Comparison of ENCODE assay signal across 16 cellular contexts in genomic region chr3:61724183-61724582, GRCh38.
DNase-seq lines count a peak whose midpoint lies in the region; ATAC-seq, FAIRE-seq and TF ChIP-seq lines count a peak whose summit lies in the region.
"Had no signal": no experiment of that assay in that cellular context is flagged by ENCODE, and none has a peak within 500 bp of the region (broad histone marks: within the 10 kb centered on the region; RNA-seq: fewer than 3 reads in every experiment).

No MANE protein-coding gene starts in this region.

- no peaks in the 10 kb centered on the region for H3K27me3 ChIP-seq in HepG2 (ENCODE audit: control insufficient read depth in 1 of 2, insufficient read depth in 2 of 2, low read length in 2 of 2)
- no peaks in the 10 kb centered on the region for H3K27me3 ChIP-seq in right lobe of liver
- H3K27me3 ChIP-seq in colonic mucosa, result no peaks in the 10 kb centered on the region
- H3K27me3 ChIP-seq: BLaER1 treated with 17β-estradiol and CSF1 and Interleukin-3, amounts not matched to agents 10 nM and 100 nM had no signal

- H3K36me3 Mint-ChIP-seq in glutamatergic neuron (ENCODE audit: unreplicated experiment), result no peaks in the 10 kb centered on the region
- H3K36me3 Mint-ChIP-seq: naive thymus-derived CD4-positive, alpha-beta T cell had no signal

- WGBS in HepG2 (ENCODE audit: low lambda C conversion rate), result 45% methylated on average over 2 of the region's 2 CpGs
- WGBS in right lobe of liver (ENCODE audit: insufficient coverage, low coverage, low lambda C conversion rate, missing lambda C conversion rate), result 56% methylated on average over 2 of the region's 2 CpGs

- intact Hi-C loops in HepG2 (cut with micrococcal nuclease; ENCODE audit: unreplicated experiment) (no loop called here), right lobe of liver (cut with DNase I) (no loop called here), colonic mucosa (cut with DNase I) (no loop called here)

- H3K4me1 ChIP-seq in HepG2 (ENCODE audit: insufficient read depth, low read length) (peaks cover 57% of the 10 kb centered on the region), right lobe of liver (peaks cover 0 to 13% (median 0%) of the 10 kb centered on the region in 4 donors), colonic mucosa (no peaks in the 10 kb centered on the region)
- H3K4me1 ChIP-seq: prostate gland had no signal

- TF ChIP-seq POLR2A in HepG2 (IDR thresholded peaks at IDR 0.05; ENCODE audit: insufficient read depth in 1 of 2, low read depth in 2 of 2, low read length in 2 of 2), result no peak
- no peak for TF ChIP-seq POLR2A in right lobe of liver (IDR thresholded peaks at IDR 0.05)

- no TSS peak for BruUV-seq in HepG2 (replicated peaks; lab: Mats Ljungman, UMichigan)

- H3K4me2 ChIP-seq in HepG2 (ENCODE audit: low read depth, low read length), result no peak overlapping the region
- H3K4me2 ChIP-seq: BLaER1 treated with 17β-estradiol and CSF1 and Interleukin-3, amounts not matched to agents 10 nM and 100 nM had no signal

- H3K27me3 Mint-ChIP-seq in glutamatergic neuron (ENCODE audit: unreplicated experiment), result peaks cover 2% of the 10 kb centered on the region
- H3K27me3 Mint-ChIP-seq: activated B cell treated with CpG ODN at 0.5 μM for 24 hours had no signal

- H3K4me1 Mint-ChIP-seq in glutamatergic neuron (ENCODE audit: low read depth, unreplicated experiment), result peaks cover 24% of the 10 kb centered on the region
- H3K4me1 Mint-ChIP-seq: activated B cell treated with CpG ODN at 0.5 μM for 24 hours; naive thymus-derived CD4-positive, alpha-beta T cell had no signal

- no peaks in the 10 kb centered on the region for H3K36me3 ChIP-seq in HepG2 (replicated peaks in 1 of 2; ENCODE audit: control insufficient read depth in 1 of 2, insufficient read depth in 2 of 2, low read length in 2 of 2)
- H3K36me3 ChIP-seq in right lobe of liver, result no peaks in the 10 kb centered on the region
- no peaks in the 10 kb centered on the region for H3K36me3 ChIP-seq in colonic mucosa
- H3K36me3 ChIP-seq: BLaER1 treated with 17β-estradiol and CSF1 and Interleukin-3, amounts not matched to agents 10 nM and 100 nM; prostate gland had no signal

- DNase-seq in HepG2 (ENCODE audit: low spot score), result no peak
- no peak for DNase-seq in right lobe of liver
- no peak for DNase-seq in glutamatergic neuron
- no peak for DNase-seq in NCI-H2107 treated with DMSO at 0.1 percent for 48 hours (lab: John Stamatoyannopoulos, UW; ENCODE audit: unreplicated experiment)
- DNase-seq in colonic mucosa, result no peak
- no peak for DNase-seq in NCI-H345 (lab: John Stamatoyannopoulos, UW)
- DNase-seq: activated B cell treated with CpG ODN at 0.5 μM for 24 hours; activated effector memory CD4-positive, alpha-beta T cell treated with Interleukin-2 at 50 U/mL for 16 hours; DMS79; naive thymus-derived CD4-positive, alpha-beta T cell had no signal

- TF ChIP-seq RAD21 in HepG2 (CRISPR knock-in tag; IDR thresholded peaks at IDR 0.05), result no peak

- TF ChIP-seq CTCF in HepG2 (CRISPR knock-in tag; IDR thresholded peaks at IDR 0.05) (no peak), right lobe of liver (IDR thresholded peaks at IDR 0.05) (no peak), glutamatergic neuron (IDR thresholded peaks at IDR 0.05; ENCODE audit: partially characterized antibody, unreplicated experiment) (no peak), colonic mucosa (IDR thresholded peaks at IDR 0.05) (no peak)

- no peak overlapping the region for H2AFZ ChIP-seq in HepG2 (ENCODE audit: low read length)

- CTCF ChIA-PET in HepG2 (lab: Yijun Ruan, JAX; ENCODE audit: low intra/inter-chr PET ratio, low total read pairs), result no interaction called here

- H3K27ac ChIP-seq in HepG2 (ENCODE audit: extremely low read length, insufficient read depth, low read length) (no peak overlapping the region), right lobe of liver (no peak overlapping the region), colonic mucosa (no peak overlapping the region)
- H3K27ac ChIP-seq: 22Rv1; BLaER1 treated with 17β-estradiol and CSF1 and Interleukin-3, amounts not matched to agents 10 nM and 100 nM; prostate gland had no signal

- H3K9ac ChIP-seq in HepG2 (ENCODE audit: insufficient read depth, low read depth, low read length) (no peak overlapping the region), colonic mucosa (ENCODE audit: low read depth in 2 of 2, low read length in 2 of 2) (no peak overlapping the region)
- H3K9ac ChIP-seq: BLaER1 treated with 17β-estradiol and CSF1 and Interleukin-3, amounts not matched to agents 10 nM and 100 nM had no signal

- H3K4me3 Mint-ChIP-seq in glutamatergic neuron (ENCODE audit: unreplicated experiment), result no peak overlapping the region
- H3K4me3 Mint-ChIP-seq: activated B cell treated with CpG ODN at 0.5 μM for 24 hours; naive thymus-derived CD4-positive, alpha-beta T cell had no signal

- H3K9me3 Mint-ChIP-seq in glutamatergic neuron (ENCODE audit: unreplicated experiment), result peaks cover 4% of the 10 kb centered on the region
- H3K9me3 Mint-ChIP-seq: activated B cell treated with CpG ODN at 0.5 μM for 24 hours had no signal

- no peaks in the 10 kb centered on the region for H4K20me1 ChIP-seq in HepG2 (ENCODE audit: insufficient read depth, low read length)

- FAIRE-seq in HepG2 (lab: Jason Lieb, UNC), result no peak
- FAIRE-seq: frontal cortex had no signal

- no peak for ATAC-seq in HepG2
- ATAC-seq in right lobe of liver, result no peak
- ATAC-seq in GM21825 (IDR thresholded peaks at IDR 0.05; ENCODE audit: unreplicated experiment), result peak; percentile 66
- peak; percentile 48 for ATAC-seq in HG03103 (IDR thresholded peaks at IDR 0.05; ENCODE audit: low read depth, unreplicated experiment)
- ATAC-seq: naive thymus-derived CD4-positive, alpha-beta T cell had no signal

- H3K9me3 ChIP-seq in HepG2 (ENCODE audit: low read length), result no peaks in the 10 kb centered on the region
- no peaks in the 10 kb centered on the region for H3K9me3 ChIP-seq in right lobe of liver
- no peaks in the 10 kb centered on the region for H3K9me3 ChIP-seq in colonic mucosa
- H3K9me3 ChIP-seq: prostate gland had no signal

- no peak overlapping the region for H3K27ac Mint-ChIP-seq in glutamatergic neuron (ENCODE audit: unreplicated experiment)
- H3K27ac Mint-ChIP-seq: activated B cell treated with CpG ODN at 0.5 μM for 24 hours; naive thymus-derived CD4-positive, alpha-beta T cell had no signal

- POLR2A ChIA-PET in HepG2 (lab: Yijun Ruan, JAX), result no interaction called here

- no peak overlapping the region for H3K4me3 ChIP-seq in HepG2 (replicated peaks in 1 of 3; ENCODE audit: insufficient read depth in 1 of 3, low read depth in 2 of 3, low read length in 3 of 3)
- no peak overlapping the region for H3K4me3 ChIP-seq in right lobe of liver
- H3K4me3 ChIP-seq in colonic mucosa, result no peak overlapping the region
- H3K4me3 ChIP-seq: BLaER1 treated with 17β-estradiol and CSF1 and Interleukin-3, amounts not matched to agents 10 nM and 100 nM; prostate gland had no signal

- in situ Hi-C loops in HepG2 (cut with HindIII; ENCODE audit: extremely low pct_ligation_motif_present, low pct_unique_long_range_greater_than_20kb), result no loop called here

- TF ChIP-seq EP300 in HepG2 (IDR thresholded peaks at IDR 0.05; ENCODE audit: low read depth in 2 of 2, low read length in 2 of 2) (no peak), HepG2 (CRISPR knock-in tag; IDR thresholded peaks at IDR 0.05; ENCODE audit: borderline replicate concordance) (no peak)

- H3K79me2 ChIP-seq in HepG2 (ENCODE audit: insufficient read depth, low read length), result peaks cover 24% of the 10 kb centered on the region

TF ChIP-seq in HepG2, 621 proteins besides CTCF, POLR2A, EP300 and RAD21:
- peak; percentile 57; the same call in 1 of the 2 replicates for TF ChIP-seq RBAK (CRISPR knock-in tag; IDR thresholded peaks at IDR 0.05)
- no peak for TF ChIP-seq ZNF558 (CRISPR knock-in tag; IDR thresholded peaks at IDR 0.05; ENCODE audit: borderline replicate concordance)

Comparison
In these comparisons a context has a peak if more than half of its experiments do, and no peak if none do; other contexts are left out.
1. ATAC-seq: peak in GM21825 (single experiment) and HG03103 (single experiment); none in HepG2 (single experiment) and right lobe of liver (0 of 4).